ENCODE assay signal across 1 cellular context in genomic region chr3:9731206-9732079, GRCh38.
TF ChIP-seq lines count a peak whose summit lies in the region.

TSS of gene BRPF1 (plus strand) at chr3:9731735. CDS start at chr3:9734141, 2,406 bp downstream.

TF ChIP-seq in GM12878, 131 proteins besides CTCF, POLR2A, EP300 and RAD21 (continued from another document and continues in another):
- TF ChIP-seq CEBPZ (IDR thresholded peaks at IDR 0.05; ENCODE audit: low read depth, low read length) (no peak), EED (IDR thresholded peaks at IDR 0.05; ENCODE audit: low read depth) (peak; percentile 71; the same call in 1 of the 2 replicates), MAX (IDR thresholded peaks at IDR 0.05; ENCODE audit: low read depth, low read length) (no peak), DPF2 (IDR thresholded peaks at IDR 0.05) (peak; percentile 76), ZBTB40 (IDR thresholded peaks at IDR 0.05; ENCODE audit: borderline replicate concordance) (peak; percentile 82; the same call in 1 of the 2 replicates), ZBED1 (IDR thresholded peaks at IDR 0.05; ENCODE audit: borderline replicate concordance) (no peak), ZNF687 (IDR thresholded peaks at IDR 0.05) (no peak), E2F8 (IDR thresholded peaks at IDR 0.05; ENCODE audit: low read depth, partially characterized antibody) (peak; percentile 85), BACH1 (IDR thresholded peaks at IDR 0.05; ENCODE audit: borderline replicate concordance) (no peak), WRNIP1 (IDR thresholded peaks at IDR 0.05; ENCODE audit: borderline replicate concordance, low read depth, low read length) (no peak), ZNF24 (IDR thresholded peaks at IDR 0.05) (no peak), YBX1 (IDR thresholded peaks at IDR 0.05) (no peak), ZNF207 (IDR thresholded peaks at IDR 0.05; ENCODE audit: borderline replicate concordance) (peak; percentile 99), RB1 (IDR thresholded peaks at IDR 0.05; ENCODE audit: borderline replicate concordance) (peak; percentile 98), NRF1 (conservative IDR thresholded peaks at IDR 0.05; ENCODE audit: low read depth, low read length) (peak; percentile 11; the same call in 1 of the 2 replicates), RAD51 (IDR thresholded peaks at IDR 0.05) (no peak), HDGF (IDR thresholded peaks at IDR 0.05) (peak; percentile 88; the same call in 1 of the 2 replicates), IRF5 (IDR thresholded peaks at IDR 0.05; ENCODE audit: borderline replicate concordance) (no peak), ZBTB33 (IDR thresholded peaks at IDR 0.05) (no peak; the same call in 1 of the 2 replicates), SKIL (IDR thresholded peaks at IDR 0.05; ENCODE audit: low read depth, poor library complexity, severe bottlenecking) (peak; percentile 93), MTA2 (IDR thresholded peaks at IDR 0.05; ENCODE audit: low read depth) (peak; percentile 28; the same call in 1 of the 2 replicates), CBX5 (IDR thresholded peaks at IDR 0.05; ENCODE audit: low read depth) (no peak; the same call in 1 of the 2 replicates), CREB1 (IDR thresholded peaks at IDR 0.05; ENCODE audit: low read depth) (peak; percentile 78), SMAD1 (IDR thresholded peaks at IDR 0.05; ENCODE audit: low read depth, partially characterized antibody) (no peak), GABPA (IDR thresholded peaks at IDR 0.05; ENCODE audit: low read depth) (no peak), USF2 (IDR thresholded peaks at IDR 0.05; ENCODE audit: borderline replicate concordance, low read depth, low read length) (no peak), IRF3 (IDR thresholded peaks at IDR 0.05) (no peak), TBL1XR1 (IDR thresholded peaks at IDR 0.05; ENCODE audit: low read depth, low read length) (peak; percentile 35; the same call in 1 of the 2 replicates), ZSCAN29 (IDR thresholded peaks at IDR 0.05) (no peak), ZNF274 (IDR thresholded peaks at IDR 0.05; ENCODE audit: insufficient read depth, insufficient read length) (no peak), TCF3 (IDR thresholded peaks at IDR 0.05; ENCODE audit: borderline replicate concordance, insufficient read depth, low read depth, low read length) (no peak), SMC3 (IDR thresholded peaks at IDR 0.05; ENCODE audit: borderline replicate concordance, low read length) (no peak)
